ENCODE assay signal across 29 cellular contexts in genomic region chr2:121793816-121794215, GRCh38. TPM values are rescaled to one million over a fixed set of nuclear protein-coding genes. Genes with fewer than 3 reads are reported as not detected.
A peak's percentile ranks its signal among the peaks of the same experiment; 100 is the strongest.
DNase-seq lines count a peak whose midpoint lies in the region; ATAC-seq, FAIRE-seq and TF ChIP-seq lines count a peak whose summit lies in the region.
"Had no signal": no experiment of that assay in that cellular context is flagged by ENCODE, and none has a peak within 500 bp of the region (broad histone marks: within the 10 kb centered on the region; RNA-seq: fewer than 3 reads in every experiment).

No MANE protein-coding gene starts in this region.

- H3K4me2 ChIP-seq in H1 (ENCODE audit: insufficient read depth in 1 of 2, low read depth in 2 of 2, low read length in 2 of 2) = no peak overlapping the region
- H3K4me2 ChIP-seq: BLaER1 had no signal

- H3K4me3 ChIP-seq in HEK293 (ENCODE audit: low read depth, low read length) = no peak overlapping the region
- no peak overlapping the region for H3K4me3 ChIP-seq in H1 (ENCODE audit: extremely low read depth in 1 of 4, insufficient read depth in 2 of 4, low read depth in 3 of 4, low read length in 4 of 4)
- H3K4me3 ChIP-seq: BLaER1, GM12878 had no signal

- DNase-seq in WTC11 (ENCODE audit: low spot score) (no peak), H1 (ENCODE audit: low read depth in 1 of 2, low spot score in 2 of 2) (no peak), endothelial cell (ENCODE audit: low spot score) (no peak), Right ventricle myocardium inferior (ENCODE audit: missing footprints) (no peak)
- DNase-seq in activated effector memory CD4-positive, alpha-beta T cell treated with anti-CD3 and anti-CD28 coated beads, Interleukin-2, amount 50 U/mL, for 16 hours = no peak
- DNase-seq: 8988T; ACHN; BE2C; C1 segment of cervical spinal cord; CD4-positive, alpha-beta memory T cell; CD4-positive, CD25-positive, alpha-beta regulatory T cell; CD8-positive, alpha-beta memory T cell; COR-L47; DMS 273 treated with DMSO at 0.1 percent for 48 hours; DMS153; DMS53; DMS79; DND-41; EL; GDM1 had no signal

- no peak overlapping the region for H3K27ac ChIP-seq in HEK293 (ENCODE audit: extremely low read depth, low read depth, low read length)
- H3K27ac ChIP-seq in H1 (ENCODE audit: low read depth, low read length) = no peak overlapping the region
- H3K27ac ChIP-seq: BLaER1 had no signal

- no peak overlapping the region for H4K8ac ChIP-seq in H1 (ENCODE audit: extremely low read depth, insufficient read depth, low read length)

- peaks cover 2% of the 10 kb centered on the region for H3K36me3 Mint-ChIP-seq in WTC11
- no peaks in the 10 kb centered on the region for H3K36me3 Mint-ChIP-seq in endothelial cell (ENCODE audit: low read depth, unreplicated experiment)
- H3K36me3 Mint-ChIP-seq: CD14-positive monocyte; CD4-positive, alpha-beta memory T cell; CD4-positive, CD25-positive, alpha-beta regulatory T cell had no signal

- H3K56ac ChIP-seq in H1 (replicated peaks; ENCODE audit: insufficient read length, low read depth, low read length) = no peak overlapping the region

- H2BK12ac ChIP-seq in H1 (ENCODE audit: low read depth, low read length) = peak overlapping the region; percentile 45; the same call in 1 of the 2 replicates

- 0 out of 2 replicates have a peak overlapping the region, but pooled peaks have one; percentile 19 for H3K27ac Mint-ChIP-seq in WTC11
- H3K27ac Mint-ChIP-seq in endothelial cell (ENCODE audit: unreplicated experiment) = peak overlapping the region; percentile 77
- H3K27ac Mint-ChIP-seq: CD14-positive monocyte; CD4-positive, alpha-beta memory T cell; CD4-positive, CD25-positive, alpha-beta regulatory T cell had no signal

- H3K18ac ChIP-seq in H1 (ENCODE audit: extremely low read depth, low read length) = no peak overlapping the region

- no peak overlapping the region for H2BK20ac ChIP-seq in H1 (ENCODE audit: low read length)

- no peak overlapping the region for H2BK120ac ChIP-seq in H1 (replicated peaks; ENCODE audit: low read depth, low read length)

- no peak overlapping the region for H2AFZ ChIP-seq in H1 (ENCODE audit: low read length)

- no peak overlapping the region for H3K4ac ChIP-seq in H1 (replicated peaks; ENCODE audit: insufficient read length, low read depth, low read length)

- H2AK5ac ChIP-seq in H1 (ENCODE audit: low read depth, low read length) = no peak overlapping the region

- TF ChIP-seq RAD21 in H1 (IDR thresholded peaks at IDR 0.05 in 1 of 2, conservative IDR thresholded peaks at IDR 0.05 in 1 of 2; ENCODE audit: low read depth in 2 of 2, low read length in 2 of 2) = no peak

- no peak for ATAC-seq in WTC11
- ATAC-seq in HG02884 (IDR thresholded peaks at IDR 0.05; ENCODE audit: unreplicated experiment) = no peak
- ATAC-seq in Right ventricle myocardium inferior = no peak
- no peak for ATAC-seq in GM19328 (IDR thresholded peaks at IDR 0.05; ENCODE audit: unreplicated experiment)
- ATAC-seq: GM12878 had no signal

- intact Hi-C loops in Right ventricle myocardium inferior (cut with DNase I) = no loop called here

- peaks cover 5% of the 10 kb centered on the region; the same call in 1 of the 2 replicates for H3K4me1 ChIP-seq in HEK293 (ENCODE audit: control insufficient read depth, insufficient read depth, low read length)
- peaks cover 2 to 14% (median 11%) of the 10 kb centered on the region in 4 experiments for H3K4me1 ChIP-seq in H1 (replicated peaks in 1 of 4; ENCODE audit: control insufficient read depth in 3 of 4, insufficient read depth in 4 of 4, low read length in 3 of 4)
- H3K4me1 ChIP-seq: BE2C, BLaER1 had no signal

- POLR2A ChIA-PET in HEK293 (lab: Yijun Ruan, JAX) = no interaction called here
- POLR2A ChIA-PET in WTC11 (lab: Charles Lee) = no interaction called here
- POLR2A ChIA-PET in H1 (lab: Charles Lee; ENCODE audit: partially characterized antibody) = interaction anchor here (0.7 to 0.9 kb wide), 4 partner anchors 9 to 26 kb away, joined by 3 to 4 read pairs (median 4); no protein-coding TSS in a partner anchor

- peaks cover 49% of the 10 kb centered on the region for H3K4me1 Mint-ChIP-seq in WTC11
- H3K4me1 Mint-ChIP-seq in endothelial cell (ENCODE audit: unreplicated experiment) = peaks cover 28% of the 10 kb centered on the region
- H3K4me1 Mint-ChIP-seq: CD14-positive monocyte; CD4-positive, alpha-beta memory T cell; CD4-positive, CD25-positive, alpha-beta regulatory T cell; CD8-positive, alpha-beta memory T cell had no signal

- H3K27me3 Mint-ChIP-seq in WTC11 (ENCODE audit: low read depth) = no peaks in the 10 kb centered on the region
- peaks cover 4% of the 10 kb centered on the region for H3K27me3 Mint-ChIP-seq in endothelial cell (ENCODE audit: unreplicated experiment)

- 92% methylated on average over 3 of the region's 3 CpGs; no CpG with 5 or more reads in 1 of the 2 experiments for WGBS in H1 (ENCODE audit: extremely low coverage in 1 of 2, insufficient coverage in 1 of 2, insufficient read length in 1 of 2, insufficient replicate concordance in 2 of 2, low coverage in 1 of 2, low lambda C conversion rate in 2 of 2, missing lambda C conversion rate in 1 of 2), 2 experiments

- TF ChIP-seq CTCF in HEK293 (tag by site-specific recombination; IDR thresholded peaks at IDR 0.05) (no peak), WTC11 (IDR thresholded peaks at IDR 0.05) (no peak), H1 (IDR thresholded peaks at IDR 0.05; ENCODE audit: control extremely low read depth in 1 of 3, insufficient read depth in 1 of 3, low read depth in 1 of 3, low read length in 3 of 3) (no peak), endothelial cell (IDR thresholded peaks at IDR 0.05; ENCODE audit: unreplicated experiment) (no peak)

- H3K79me2 ChIP-seq in H1 (ENCODE audit: control insufficient read depth in 1 of 2, insufficient read depth in 2 of 2, low read length in 2 of 2) = no peaks in the 10 kb centered on the region

- FAIRE-seq in H1 (lab: Jason Lieb, UNC) = no peak
- FAIRE-seq: A204.1, GM12878, GM12892, GM18507 had no signal

- H3K79me1 ChIP-seq in H1 (ENCODE audit: low read depth, low read length) = no peaks in the 10 kb centered on the region

- TF ChIP-seq EP300 in H1 (IDR thresholded peaks at IDR 0.05; ENCODE audit: borderline replicate concordance in 1 of 2, low read depth in 2 of 2, low read length in 2 of 2) = no peak

- H3K4me3 Mint-ChIP-seq in WTC11 (no peak overlapping the region), endothelial cell (ENCODE audit: unreplicated experiment) (no peak overlapping the region)
- H3K4me3 Mint-ChIP-seq: CD14-positive monocyte; CD4-positive, alpha-beta memory T cell; CD4-positive, CD25-positive, alpha-beta regulatory T cell; CD8-positive, alpha-beta memory T cell had no signal

- no peak overlapping the region for H3K9ac ChIP-seq in H1 (replicated peaks in 1 of 4; ENCODE audit: extremely low read depth in 1 of 4, low read depth in 3 of 4, low read length in 3 of 4)
- H3K9ac ChIP-seq: BLaER1 had no signal

- TF ChIP-seq POLR2A in H1 (IDR thresholded peaks at IDR 0.05; ENCODE audit: control extremely low read depth in 1 of 2, low read depth in 2 of 2, low read length in 2 of 2) = no peak

- H3K23me2 ChIP-seq in H1 (ENCODE audit: low read depth, low read length) = no peaks in the 10 kb centered on the region

- CTCF ChIA-PET in HEK293 (lab: Yijun Ruan, JAX) (no interaction called here), WTC11 (lab: Charles Lee) (interaction anchor here (1.4 kb wide), 1 partner anchor 18 kb away, joined by 3 read pairs; no protein-coding TSS in a partner anchor), H1 (lab: Charles Lee; ENCODE audit: partially characterized antibody) (interaction anchor here (2.5 kb wide), 1 partner anchor 11 kb away, joined by 7 read pairs; no protein-coding TSS in a partner anchor)

- H4K91ac ChIP-seq in H1 (replicated peaks; ENCODE audit: insufficient read length, low read length) = peak overlapping the region; percentile 22

- no peak overlapping the region for H2BK15ac ChIP-seq in H1 (ENCODE audit: low read length)

- H3K36me3 ChIP-seq in HEK293 (ENCODE audit: control insufficient read depth in 2 of 2, insufficient read depth in 1 of 2, low read length in 2 of 2) (no peaks in the 10 kb centered on the region), H1 (ENCODE audit: control insufficient read depth in 2 of 4, insufficient read depth in 4 of 4, low read length in 3 of 4) (no peaks in the 10 kb centered on the region)
- H3K36me3 ChIP-seq: BE2C, BLaER1 had no signal

- 0 out of 2 replicates have a peak overlapping the region, but pooled peaks have one; percentile 41 for H2BK5ac ChIP-seq in H1 (ENCODE audit: low read depth, low read length)

- no peak overlapping the region for H4K5ac ChIP-seq in H1 (ENCODE audit: insufficient read length, low read depth, low read length)

- H3K23ac ChIP-seq in H1 (ENCODE audit: insufficient read length) = no peak overlapping the region

- H3K27me3 ChIP-seq in H1 (replicated peaks in 1 of 4; ENCODE audit: control insufficient read depth in 3 of 4, extremely low read depth in 1 of 4, insufficient read depth in 3 of 4, low read length in 3 of 4) = no peaks in the 10 kb centered on the region
- H3K27me3 ChIP-seq: BE2C, BLaER1 had no signal

- H3K9me3 Mint-ChIP-seq in WTC11 (peaks cover 8% of the 10 kb centered on the region), endothelial cell (ENCODE audit: unreplicated experiment) (no peaks in the 10 kb centered on the region)
- H3K9me3 Mint-ChIP-seq: CD14-positive monocyte; CD4-positive, alpha-beta memory T cell; CD4-positive, CD25-positive, alpha-beta regulatory T cell had no signal

- H3K9me3 ChIP-seq in HEK293 (ENCODE audit: control insufficient read depth, insufficient read depth, low read depth, low read length) = no peaks in the 10 kb centered on the region
- H3K9me3 ChIP-seq in H1 (ENCODE audit: insufficient read depth in 2 of 2, low read depth in 1 of 2, low read length in 1 of 2) = peaks cover 0 to 2% of the 10 kb centered on the region in 2 experiments; a peak in 1 of 4 replicates
- H3K9me3 ChIP-seq: BE2C had no signal

- H3K14ac ChIP-seq in H1 (ENCODE audit: insufficient read length) = no peak overlapping the region

- H4K20me1 ChIP-seq in H1 (replicated peaks in 1 of 2; ENCODE audit: control insufficient read depth in 1 of 2, insufficient read depth in 2 of 2, low read length in 2 of 2) = no peaks in the 10 kb centered on the region
- H4K20me1 ChIP-seq: BLaER1 had no signal

RNA-seq across cellular contexts. Expression of gene TSN, which starts 38.4 kb away (rescaled TPM):
- total RNA-seq in WTC11 (2021) = 68.5 to 87.3 TPM (median 77.1 TPM) in 3 replicates
- total RNA-seq in H1 (2021; fragmentation: NEBNext Ultra II Directional; extraction: Animal tissue kit (Norgen Biotek cat#: 25700)) = 96.1 and 96.3 TPM in 2 replicates
- polyA plus RNA-seq in H1 (2011; rRNA removed) = 30.6 and 44.4 TPM in 2 replicates
- 41.2 TPM for polyA plus RNA-seq in H1 (2011; cell fraction: cytosol; rRNA removed)
- 20.6 TPM for polyA plus RNA-seq in H1 (2011; cell fraction: nucleus; rRNA removed)
- polyA plus RNA-seq in H1 (2012, experiment 1 of 2) = 45.5 to 71.2 TPM (median 55.4 TPM) in 4 replicates
- 11.8 TPM for polyA plus RNA-seq in H1 (2012, experiment 2 of 2)
- 45.9 TPM for polyA plus RNA-seq in H1 (2013, experiment 1 of 2)
- polyA plus RNA-seq in H1 (2013, experiment 2 of 2) = 49.5 TPM
- 50.1 and 67.4 TPM in 2 replicates for polyA minus RNA-seq in H1 (2011; rRNA and poly(A)+ RNA removed)
- polyA minus RNA-seq in H1 (2011; cell fraction: cytosol; rRNA and poly(A)+ RNA removed) = 44.2 TPM
- polyA minus RNA-seq in H1 (2011; cell fraction: nucleus; rRNA and poly(A)+ RNA removed) = 54.5 TPM
- 264 TPM for total RNA-seq in endothelial cell (ENCODE audit: unreplicated experiment)
- 32.1 TPM for total RNA-seq in Right ventricle myocardium inferior

RNA-seq across cellular contexts. Expression of gene NIFK, which starts 57.1 kb away (rescaled TPM):
- 72.4 to 91.3 TPM (median 74.5 TPM) in 3 replicates for total RNA-seq in WTC11 (2021)
- 99.3 and 117 TPM in 2 replicates for total RNA-seq in H1 (2021; fragmentation: NEBNext Ultra II Directional; extraction: Animal tissue kit (Norgen Biotek cat#: 25700))
- 12.2 and 24.4 TPM in 2 replicates for polyA plus RNA-seq in H1 (2011; rRNA removed)
- polyA plus RNA-seq in H1 (2011; cell fraction: cytosol; rRNA removed) = 28.9 TPM
- polyA plus RNA-seq in H1 (2011; cell fraction: nucleus; rRNA removed) = 9.9 TPM
- polyA plus RNA-seq in H1 (2012, experiment 1 of 2) = 38.2 to 75.3 TPM (median 47.9 TPM) in 4 replicates
- polyA plus RNA-seq in H1 (2012, experiment 2 of 2) = 9.8 TPM
- polyA plus RNA-seq in H1 (2013, experiment 1 of 2) = 178 TPM
- polyA plus RNA-seq in H1 (2013, experiment 2 of 2) = 171 TPM
- polyA minus RNA-seq in H1 (2011; rRNA and poly(A)+ RNA removed) = 14.6 and 16.2 TPM in 2 replicates
- polyA minus RNA-seq in H1 (2011; cell fraction: cytosol; rRNA and poly(A)+ RNA removed) = 16.1 TPM
- 21.0 TPM for polyA minus RNA-seq in H1 (2011; cell fraction: nucleus; rRNA and poly(A)+ RNA removed)
- total RNA-seq in endothelial cell (ENCODE audit: unreplicated experiment) = 153 TPM
- total RNA-seq in Right ventricle myocardium inferior = 18.3 TPM
